Comparison of ENCODE assay signal across 23 cellular contexts in the genomic region with DNA sequence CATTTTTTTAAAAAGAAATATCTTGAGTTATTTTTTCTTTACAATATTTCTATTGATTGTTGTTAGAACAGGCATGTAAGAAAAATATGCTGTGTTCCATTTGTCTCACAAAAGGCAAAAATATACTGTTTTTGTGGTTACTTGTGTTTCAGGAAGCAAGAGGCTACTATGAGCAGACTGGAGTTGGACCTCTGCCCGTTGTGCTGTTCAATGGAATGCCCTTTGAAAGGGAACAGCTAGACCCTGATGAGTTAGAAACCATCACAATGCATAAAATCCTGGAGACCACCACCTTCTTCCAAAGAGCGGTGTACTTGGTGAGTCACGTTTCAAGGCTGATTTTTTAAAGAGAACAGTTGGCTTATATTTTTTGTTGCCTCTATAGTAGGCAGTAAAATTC. TPM values are rescaled to one million over a fixed set of nuclear protein-coding genes. Genes with fewer than 3 reads are reported as not detected.
A peak's percentile ranks its signal among the peaks of the same experiment; 100 is the strongest.
DNase-seq lines count a peak whose midpoint lies in the region; ATAC-seq, FAIRE-seq and TF ChIP-seq lines count a peak whose summit lies in the region.
"Had no signal": no experiment of that assay in that cellular context is flagged by ENCODE, and none has a peak within 500 bp of the region (broad histone marks: within the 10 kb centered on the region; RNA-seq: fewer than 3 reads in every experiment).

No MANE protein-coding gene starts in this region.

- no peaks in the 10 kb centered on the region for H3K9me1 ChIP-seq in endothelial cell of umbilical vein (replicated peaks; ENCODE audit: control insufficient read depth, extremely low read depth, insufficient read depth, low read length)

- H2BK120ac ChIP-seq in trophoblast cell (ENCODE audit: insufficient read depth, low read length, poor library complexity), result no peak overlapping the region

- no peak overlapping the region for H3K23ac ChIP-seq in trophoblast cell (ENCODE audit: low read length)

- DNase-seq in EH (ENCODE audit: low read depth) (peak; percentile 12), adipocyte (ENCODE audit: low read depth) (peak; percentile 5), endothelial cell of umbilical vein (ENCODE audit: low read depth, low spot score) (peak; percentile 51), iris pigment epithelial cell (ENCODE audit: low read depth) (peak; percentile 62), trophoblast cell (no peak), aorta (no peak), DMS153 treated with DMSO at 0.1 percent for 48 hours (lab: John Stamatoyannopoulos, UW; ENCODE audit: unreplicated experiment) (no peak), DMS 273 (lab: John Stamatoyannopoulos, UW; ENCODE audit: unreplicated experiment) (no peak)
- DNase-seq: BE2C; CD4-positive, CD25-positive, alpha-beta regulatory T cell; COR-L47; EL; NCI-H1417; NCI-H187; NCI-H2227 treated with DMSO at 0.1 percent for 48 hours; NCI-H510A treated with DMSO at 0.1 percent for 48 hours; NCI-H774; Right ventricle myocardium superior had no signal

- H3K36me3 ChIP-seq in adipocyte (ENCODE audit: control insufficient read depth, insufficient read depth, low read length, severe bottlenecking), result peaks cover 70% of the 10 kb centered on the region
- peaks cover 9% of the 10 kb centered on the region in 2 experiments for H3K36me3 ChIP-seq in endothelial cell of umbilical vein (ENCODE audit: control insufficient read depth in 2 of 2, extremely low read depth in 1 of 2, insufficient read depth in 2 of 2, low read length in 2 of 2)
- peaks cover 22 to 28% of the 10 kb centered on the region in 2 experiments for H3K36me3 ChIP-seq in trophoblast cell (ENCODE audit: control insufficient read depth in 1 of 2, insufficient read depth in 2 of 2, low read length in 2 of 2)
- peaks cover 10% of the 10 kb centered on the region in 2 donors for H3K36me3 ChIP-seq in aorta (ENCODE audit: control insufficient read depth in 1 of 2, insufficient read depth in 2 of 2, low read length in 1 of 2)
- H3K36me3 ChIP-seq: BE2C had no signal

- no peaks in the 10 kb centered on the region for H3K79me2 ChIP-seq in endothelial cell of umbilical vein (ENCODE audit: control insufficient read depth, insufficient read depth, low read length)
- H3K79me2 ChIP-seq in trophoblast cell (ENCODE audit: control insufficient read depth, insufficient read depth, low read length, poor library complexity), result no peaks in the 10 kb centered on the region

- H3K9me3 ChIP-seq in adipocyte (ENCODE audit: control insufficient read depth, low read length) (no peaks in the 10 kb centered on the region), endothelial cell of umbilical vein (replicated peaks; ENCODE audit: control insufficient read depth, insufficient read depth, low read length) (no peaks in the 10 kb centered on the region), trophoblast cell (ENCODE audit: insufficient read depth, low read depth, low read length) (no peaks in the 10 kb centered on the region), aorta (ENCODE audit: control insufficient read depth, low read length) (no peaks in the 10 kb centered on the region)
- H3K9me3 ChIP-seq: BE2C had no signal

- H3K4ac ChIP-seq in trophoblast cell (ENCODE audit: low read depth, low read length), result no peak overlapping the region

- H3K4me2 ChIP-seq in endothelial cell of umbilical vein (ENCODE audit: insufficient read depth, low read length), result no peak overlapping the region
- H3K4me2 ChIP-seq in trophoblast cell (ENCODE audit: low read length), result no peak overlapping the region
- H3K4me2 ChIP-seq: KMS-11 had no signal

- TF ChIP-seq POLR2A in endothelial cell of umbilical vein (IDR thresholded peaks at IDR 0.05; ENCODE audit: low read depth, low read length), result no peak

- no peak overlapping the region for H4K8ac ChIP-seq in trophoblast cell (ENCODE audit: low read depth, low read length)

- no peak for FAIRE-seq in endothelial cell of umbilical vein (lab: Jason Lieb, UNC)
- FAIRE-seq: GM12891, GM18507, H1, RCC 7860 had no signal

- H3K27me3 ChIP-seq in adipocyte (replicated peaks; ENCODE audit: control insufficient read depth, insufficient read depth, low read length), result no peaks in the 10 kb centered on the region
- H3K27me3 ChIP-seq in endothelial cell of umbilical vein (ENCODE audit: control insufficient read depth in 2 of 2, insufficient read depth in 2 of 2, low read length in 2 of 2), result no peaks in the 10 kb centered on the region
- H3K27me3 ChIP-seq in trophoblast cell (ENCODE audit: insufficient read depth, low read length), result no peaks in the 10 kb centered on the region
- H3K27me3 ChIP-seq in aorta (ENCODE audit: control insufficient read depth in 1 of 2, insufficient read depth in 2 of 2, low read length in 1 of 2), result no peaks in the 10 kb centered on the region
- H3K27me3 ChIP-seq: BE2C had no signal

- no peak overlapping the region for H4K91ac ChIP-seq in trophoblast cell (ENCODE audit: low read depth, low read length)

- H3K4me3 ChIP-seq in adipocyte (ENCODE audit: low read length), result no peak overlapping the region
- H3K4me3 ChIP-seq in endothelial cell of umbilical vein (replicated peaks in 1 of 3; ENCODE audit: insufficient read depth in 1 of 3, low read depth in 1 of 3, low read length in 3 of 3), result no peak overlapping the region
- no peak overlapping the region for H3K4me3 ChIP-seq in trophoblast cell (ENCODE audit: low read depth, low read length)
- H3K4me3 ChIP-seq in aorta (ENCODE audit: low read length in 2 of 2), result no peak overlapping the region

- intact Hi-C loops in endothelial cell of umbilical vein (cut with micrococcal nuclease), result no loop called here
- intact Hi-C loops in aorta (cut with DNase I), result no loop called here

- POLR2A ChIA-PET in endothelial cell of umbilical vein (lab: Charles Lee), result no interaction called here

- dilution Hi-C loops in endothelial cell of umbilical vein (cut with MboI; ENCODE audit: extremely low pct_ligation_motif_present, low sequenced_read_pairs), result no loop called here

- H3K14ac ChIP-seq in trophoblast cell (ENCODE audit: low read length), result no peak overlapping the region

- H3K27ac ChIP-seq in endothelial cell of umbilical vein (ENCODE audit: insufficient read depth, low read depth, low read length) (no peak overlapping the region), trophoblast cell (ENCODE audit: low read depth, low read length) (no peak overlapping the region), aorta (ENCODE audit: low read depth in 1 of 2, low read length in 2 of 2) (no peak overlapping the region)
- H3K27ac ChIP-seq: KMS-11 had no signal

- no peak overlapping the region for H2AK5ac ChIP-seq in trophoblast cell (ENCODE audit: low read length)

- H2BK12ac ChIP-seq in trophoblast cell (ENCODE audit: low read length), result no peak overlapping the region

- H3K79me1 ChIP-seq in trophoblast cell (ENCODE audit: low read length), result no peaks in the 10 kb centered on the region

- H3K18ac ChIP-seq in trophoblast cell (ENCODE audit: low read length), result no peak overlapping the region

- H4K12ac ChIP-seq in trophoblast cell (ENCODE audit: low read depth, low read length), result no peak overlapping the region

- H4K20me1 ChIP-seq in endothelial cell of umbilical vein (replicated peaks; ENCODE audit: control insufficient read depth, extremely low read depth, insufficient read depth, low read length), result no peaks in the 10 kb centered on the region

- no peaks in the 10 kb centered on the region for H3K4me1 ChIP-seq in adipocyte (ENCODE audit: control insufficient read depth, insufficient read depth, low read length)
- H3K4me1 ChIP-seq in endothelial cell of umbilical vein (ENCODE audit: control insufficient read depth, extremely low read depth, insufficient read depth, low read length), result no peaks in the 10 kb centered on the region
- H3K4me1 ChIP-seq in trophoblast cell (ENCODE audit: control insufficient read depth in 1 of 2, insufficient read depth in 2 of 2, low read length in 2 of 2), result no peaks in the 10 kb centered on the region
- H3K4me1 ChIP-seq in aorta (ENCODE audit: control insufficient read depth in 1 of 2, insufficient read depth in 2 of 2, low read length in 2 of 2), result no peaks in the 10 kb centered on the region
- H3K4me1 ChIP-seq: BE2C had no signal

- BruUV-seq in endothelial cell of umbilical vein (replicated peaks; lab: Mats Ljungman, UMichigan), result no TSS peak

- no peak for ATAC-seq in aorta (ENCODE audit: low FRiP score)

- no peak for TF ChIP-seq CTCF in endothelial cell of umbilical vein (IDR thresholded peaks at IDR 0.05; ENCODE audit: extremely low read depth in 1 of 2, insufficient read depth in 1 of 2, low read depth in 1 of 2, low read length in 2 of 2)

- no peak overlapping the region for H2BK5ac ChIP-seq in trophoblast cell (ENCODE audit: low read depth, low read length, poor library complexity)

- no peak overlapping the region for H2AFZ ChIP-seq in endothelial cell of umbilical vein (ENCODE audit: low read depth, low read length)
- no peak overlapping the region for H2AFZ ChIP-seq in trophoblast cell (ENCODE audit: insufficient read depth, low read length, poor library complexity)

- WGBS in trophoblast cell (ENCODE audit: extremely low coverage, insufficient coverage, insufficient read length), result no CpG with 5 or more reads among the region's 3 CpGs
- WGBS in aorta, 2 donors, result 85 to 88% methylated on average over 3 of the region's 3 CpGs

- CTCF ChIA-PET in endothelial cell of umbilical vein (lab: Charles Lee), result no interaction called here

- H3K9ac ChIP-seq in adipocyte (ENCODE audit: low read length) (no peak overlapping the region), endothelial cell of umbilical vein (replicated peaks; ENCODE audit: extremely low read depth, insufficient read depth, low read length) (no peak overlapping the region), trophoblast cell (ENCODE audit: low read length) (no peak overlapping the region)
- H3K9ac ChIP-seq: KMS-11 had no signal

TF ChIP-seq in endothelial cell of umbilical vein, 7 proteins besides CTCF, POLR2A, EP300 and RAD21 (continues in another document):
- TF ChIP-seq, protein P1, sequence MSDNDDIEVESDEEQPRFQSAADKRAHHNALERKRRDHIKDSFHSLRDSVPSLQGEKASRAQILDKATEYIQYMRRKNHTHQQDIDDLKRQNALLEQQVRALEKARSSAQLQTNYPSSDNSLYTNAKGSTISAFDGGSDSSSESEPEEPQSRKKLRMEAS (IDR thresholded peaks at IDR 0.05; ENCODE audit: insufficient read depth, insufficient read length), result no peak
- no peak for TF ChIP-seq POLR2AphosphoS5 (IDR thresholded peaks at IDR 0.05; ENCODE audit: insufficient read depth, low read depth, low read length)
- no peak for TF ChIP-seq FOS (IDR thresholded peaks at IDR 0.05; ENCODE audit: borderline replicate concordance, insufficient read depth, low read length)

RNA-seq across cellular contexts. Expression of gene UGGT1, which starts 54.7 kb away (rescaled TPM):
- total RNA-seq in endothelial cell of umbilical vein, result 77.5 and 83.2 TPM in 2 replicates
- 23.4 and 27.6 TPM in 2 replicates for polyA plus RNA-seq in endothelial cell of umbilical vein
- 24.6 and 24.9 TPM in 2 replicates for polyA plus RNA-seq in endothelial cell of umbilical vein (2011; cell fraction: cytosol; rRNA removed)
- 36.4 and 52.7 TPM in 2 replicates for polyA plus RNA-seq in endothelial cell of umbilical vein (2011; cell fraction: nucleus; rRNA removed)
- polyA plus RNA-seq in endothelial cell of umbilical vein (2012), result 53.3 and 63.6 TPM in 2 replicates
- 60.6 and 61.0 TPM in 2 replicates for polyA minus RNA-seq in endothelial cell of umbilical vein
- 20.3 TPM for polyA minus RNA-seq in endothelial cell of umbilical vein (2011; cell fraction: cytosol; rRNA and poly(A)+ RNA removed)
- polyA minus RNA-seq in endothelial cell of umbilical vein (2011; cell fraction: nucleus; rRNA and poly(A)+ RNA removed), result 48.4 and 59.0 TPM in 2 replicates
- 57.3 and 59.1 TPM in 2 replicates for polyA plus RNA-seq in trophoblast cell (2013)
- 10 to 100 TPM; 38.1 to 39.2 TPM for total RNA-seq in aorta
- 10 to 100 TPM in 1 of 2 donors, 1 to 10 TPM in 1; 3.0 to 10.2 TPM for polyA plus RNA-seq in aorta

Comparison
In these comparisons a context has a peak if more than half of its experiments do, and no peak if none do; other contexts are left out.
1. DNase-seq: peak in EH (single experiment), adipocyte (single experiment), endothelial cell of umbilical vein (single experiment) and iris pigment epithelial cell (single experiment); none in trophoblast cell (0 of 2), aorta (0 of 2), DMS153 treated with DMSO at 0.1 percent for 48 hours (single experiment) and DMS 273 (single experiment).